Comparison of ENCODE assay signal across 8 cellular contexts in the genomic region with DNA sequence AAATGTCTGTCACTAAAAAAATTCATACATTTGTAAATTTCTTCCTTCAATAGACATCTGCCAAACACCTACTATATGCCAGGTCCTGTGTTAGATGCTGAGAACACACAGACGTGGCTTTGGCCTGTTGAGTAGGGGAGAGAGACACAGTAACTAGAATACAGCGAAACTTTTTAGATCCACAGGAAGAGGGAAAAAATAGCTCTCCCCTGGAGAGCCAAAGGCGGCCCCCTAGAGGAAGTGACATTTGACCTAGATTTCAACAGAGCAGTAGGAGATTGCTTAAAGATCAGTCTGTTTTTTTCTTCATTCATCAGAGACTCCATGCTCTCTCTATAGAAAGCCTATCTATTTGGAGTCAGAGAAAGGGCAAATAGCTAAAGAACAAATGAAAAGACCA. TPM values are rescaled to one million over a fixed set of nuclear protein-coding genes. Genes with fewer than 3 reads are reported as not detected.
DNase-seq lines count a peak whose midpoint lies in the region; ATAC-seq, FAIRE-seq and TF ChIP-seq lines count a peak whose summit lies in the region.

No MANE protein-coding gene starts in this region.

- H3K4me3 ChIP-seq in A673 (ENCODE audit: low read depth, low read length, poor library complexity, severe bottlenecking) (no peak overlapping the region), right cardiac atrium (ENCODE audit: low read length) (no peak overlapping the region)

- no peak for TF ChIP-seq CTCF in A673 (conservative IDR thresholded peaks at IDR 0.05; ENCODE audit: low read depth, low read length)

- peak; percentile 33 for ATAC-seq in T-helper 17 cell
- peak; percentile 34 to 77 for ATAC-seq in right cardiac atrium

- TF ChIP-seq POLR2A in GM12892 (IDR thresholded peaks at IDR 0.05; ENCODE audit: low read depth, low read length) (no peak; the same call in none of the 2 replicates), GM12891 (IDR thresholded peaks at IDR 0.05; ENCODE audit: low read depth, low read length) (no peak)

- H3K27ac ChIP-seq in A673 (ENCODE audit: low read depth, low read length, poor library complexity, severe bottlenecking): no peak overlapping the region
- H3K27ac ChIP-seq in right cardiac atrium (ENCODE audit: low read length): no peak overlapping the region

- peak; percentile 69 for DNase-seq in A673 (ENCODE audit: low spot score)
- DNase-seq in GM12892 (ENCODE audit: insufficient read length): no peak
- peak in 2 of 3 donors; percentile 22 to 24 for DNase-seq in T-helper 17 cell
- no peak for DNase-seq in right cardiac atrium
- DNase-seq in NCI-H2227 (lab: John Stamatoyannopoulos, UW; ENCODE audit: unreplicated experiment): no peak
- no peak for DNase-seq in cerebellar nuclear complex (lab: John Stamatoyannopoulos, UW)
- DNase-seq in GM12891 (ENCODE audit: insufficient read length, low spot score): no peak
- DNase-seq in amniotic stem cell (lab: John Stamatoyannopoulos, UW): no peak

- no TSS peak for BruUV-seq in A673 (replicated peaks; lab: Mats Ljungman, UMichigan)

- intact Hi-C loops in A673 (cut with micrococcal nuclease; ENCODE audit: unreplicated experiment) (no loop called here), right cardiac atrium (cut with DNase I) (no loop called here)

- H3K9me3 ChIP-seq in A673 (ENCODE audit: low read depth, low read length, poor library complexity, severe bottlenecking) (no peaks in the 10 kb centered on the region), T-helper 17 cell (ENCODE audit: control insufficient read depth, low read length, poor library complexity, severe bottlenecking) (no peaks in the 10 kb centered on the region), right cardiac atrium (ENCODE audit: control insufficient read depth, low read length) (no peaks in the 10 kb centered on the region)

- H3K36me3 ChIP-seq in A673 (ENCODE audit: insufficient read depth, low read length, poor library complexity, severe bottlenecking): no peaks in the 10 kb centered on the region

- no peaks in the 10 kb centered on the region for H3K27me3 Mint-ChIP-seq in T-helper 17 cell

- H3K27me3 ChIP-seq in A673 (replicated peaks; ENCODE audit: insufficient read depth, low read depth, low read length, poor library complexity): no peaks in the 10 kb centered on the region
- H3K27me3 ChIP-seq in right cardiac atrium (ENCODE audit: control insufficient read depth, insufficient read depth): no peaks in the 10 kb centered on the region

- 36% methylated on average over 3 of the region's 3 CpGs for WGBS in right cardiac atrium

- H3K4me3 Mint-ChIP-seq in T-helper 17 cell: peak overlapping the region; percentile 92

- POLR2A ChIA-PET in A673 (lab: Charles Lee; ENCODE audit: low non-redundant PET): no interaction called here

- H3K36me3 Mint-ChIP-seq in T-helper 17 cell (ENCODE audit: low read depth): peaks cover 4% of the 10 kb centered on the region

- H3K4me1 Mint-ChIP-seq in T-helper 17 cell: peaks cover 87% of the 10 kb centered on the region

- H3K4me1 ChIP-seq in A673 (ENCODE audit: insufficient read depth, low read length, poor library complexity, severe bottlenecking) (peaks cover 21% of the 10 kb centered on the region), right cardiac atrium (ENCODE audit: control insufficient read depth, insufficient read depth, low read length) (peaks cover 4% of the 10 kb centered on the region)

- CTCF ChIA-PET in A673 (lab: Charles Lee): no interaction called here

- FAIRE-seq in GM12892 (lab: Jason Lieb, UNC) (peak; percentile 51), GM12891 (lab: Jason Lieb, UNC) (no peak)

- peak overlapping the region; percentile 99 for H3K27ac Mint-ChIP-seq in T-helper 17 cell

TF ChIP-seq in GM12891, 5 proteins besides CTCF, POLR2A, EP300 and RAD21:
- TF ChIP-seq POU2F2 (IDR thresholded peaks at IDR 0.05; ENCODE audit: low read depth, low read length): no peak
- TF ChIP-seq SPI1 (IDR thresholded peaks at IDR 0.05; ENCODE audit: low read depth, low read length): no peak
- TF ChIP-seq PAX5 (IDR thresholded peaks at IDR 0.05; ENCODE audit: insufficient read depth, low read length, severe bottlenecking): no peak
- no peak for TF ChIP-seq POLR2AphosphoS5 (IDR thresholded peaks at IDR 0.05; ENCODE audit: low read depth, low read length)
- TF ChIP-seq TAF1 (IDR thresholded peaks at IDR 0.05; ENCODE audit: low read depth, low read length): no peak

RNA-seq across cellular contexts. Expression of a gene that starts 11.3 kb away (rescaled TPM):
- total RNA-seq in A673 (2021) (6.2 and 9.1 TPM in 2 replicates), T-helper 17 cell (100 to 1,000 TPM; 485 to 528 TPM), right cardiac atrium (10 to 100 TPM; 15.9 to 33.0 (median 24.4) TPM)
- polyA plus RNA-seq in GM12892 (2012; ENCODE audit: missing spikeins): 1,187 TPM
- polyA plus RNA-seq in right cardiac atrium: 3.2 TPM
- 1,208 TPM for polyA plus RNA-seq in GM12891 (2012; ENCODE audit: low read depth, missing spikeins)

RNA-seq across cellular contexts. Expression of a gene that starts 41.0 kb away (rescaled TPM):
- total RNA-seq in A673 (2021): 0.74 and 0.82 TPM in 2 replicates
- 0.68 TPM for polyA plus RNA-seq in GM12892 (2012; ENCODE audit: missing spikeins)
- under 1 TPM; 0.39 to 0.60 TPM for total RNA-seq in T-helper 17 cell
- not detected for total RNA-seq in right cardiac atrium
- polyA plus RNA-seq in right cardiac atrium: not detected
- polyA plus RNA-seq in GM12891 (2012; ENCODE audit: low read depth, missing spikeins): 0.24 TPM

Comparison
In these comparisons a context has a peak if more than half of its experiments do, and no peak if none do; other contexts are left out.
1. DNase-seq: peak in A673 (single experiment) and T-helper 17 cell (2 of 3); none in GM12892 (single experiment), right cardiac atrium (0 of 3), NCI-H2227 (single experiment), cerebellar nuclear complex (0 of 2), GM12891 (single experiment) and amniotic stem cell (single experiment).
2. RNA of a gene that starts 11.3 kb away (total RNA-seq): 485 to 528 TPM in T-helper 17 cell; 15.9 to 33.0 TPM in right cardiac atrium and 6.2 to 9.1 TPM in A673; every median in the first group is over 10 times any median in the second.